Comparison of ENCODE assay signal across 8 cellular contexts in the genomic region with DNA sequence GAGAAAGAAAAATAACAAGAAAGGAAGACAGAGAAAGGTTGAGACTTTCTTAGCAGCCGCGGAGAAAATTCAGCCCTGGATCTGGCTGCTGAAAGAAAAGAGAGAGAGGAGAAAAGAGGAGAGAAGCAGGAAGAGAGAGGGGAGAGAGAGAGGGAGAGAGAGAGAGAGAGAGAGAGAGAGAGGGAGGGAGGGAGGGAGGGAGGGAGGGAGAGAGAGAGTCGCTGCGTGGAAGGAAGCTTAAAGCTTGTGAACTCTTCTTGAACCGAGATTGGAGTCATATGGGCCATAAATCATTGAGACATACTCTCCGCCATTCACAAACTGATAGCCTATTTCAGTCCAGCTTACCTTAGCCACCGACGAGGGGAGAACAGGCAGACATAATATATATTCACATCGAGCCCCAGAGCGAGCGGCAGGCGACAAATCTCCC. TPM values are rescaled to one million over a fixed set of nuclear protein-coding genes. Genes with fewer than 3 reads are reported as not detected.
DNase-seq lines count a peak whose midpoint lies in the region; ATAC-seq and TF ChIP-seq lines count a peak whose summit lies in the region.

No MANE protein-coding gene starts in this region.

- H3K9me3 Mint-ChIP-seq in activated naive CD4-positive, alpha-beta T cell treated with anti-CD3 and anti-CD28 coated beads, Interleukin-2, amount 50 U/mL, for 24 hours, result no peaks in the 10 kb centered on the region

- peak overlapping the region; percentile 66 for H3K27ac Mint-ChIP-seq in activated naive CD4-positive, alpha-beta T cell treated with anti-CD3 and anti-CD28 coated beads, Interleukin-2, amount 50 U/mL, for 24 hours

- 2% methylated on average over 12 of the region's 12 CpGs for WGBS in prostate gland

- no peaks in the 10 kb centered on the region for H3K36me3 ChIP-seq in prostate gland

- H3K4me1 ChIP-seq in prostate gland (replicated peaks), result no peaks in the 10 kb centered on the region

- peak overlapping the region; percentile 73 to 90 for H3K27ac ChIP-seq in prostate gland

- TF ChIP-seq POLR2A in prostate gland (IDR thresholded peaks at IDR 0.05), result no peak

- DNase-seq in activated naive CD4-positive, alpha-beta T cell treated with Interleukin-2 at 50 U/mL for 16 hours, result no peak
- DNase-seq in SHP77 treated with DMSO at 0.1 percent for 48 hours (lab: John Stamatoyannopoulos, UW) (peak; percentile 14), fibroblast of pulmonary artery (ENCODE audit: low read depth) (peak; percentile 86), prostate gland (ENCODE audit: low spot score) (peak; percentile 34), KG1 (lab: John Stamatoyannopoulos, UW) (no peak), cerebellar cortex (ENCODE audit: low spot score) (no peak)

- peak overlapping the region; percentile 89 for H3K4me3 Mint-ChIP-seq in activated naive CD4-positive, alpha-beta T cell treated with anti-CD3 and anti-CD28 coated beads, Interleukin-2, amount 50 U/mL, for 24 hours

- no peaks in the 10 kb centered on the region for H3K36me3 Mint-ChIP-seq in activated naive CD4-positive, alpha-beta T cell treated with anti-CD3 and anti-CD28 coated beads, Interleukin-2, amount 50 U/mL, for 24 hours

- H3K27me3 ChIP-seq in prostate gland (replicated peaks; ENCODE audit: insufficient read depth), result no peaks in the 10 kb centered on the region

- no peak for TF ChIP-seq CTCF in fibroblast of pulmonary artery (IDR thresholded peaks at IDR 0.05; ENCODE audit: low read length, missing control alignments)
- TF ChIP-seq CTCF in prostate gland (IDR thresholded peaks at IDR 0.05), result peak in 2 of 4 experiments; percentile 25 to 41

- no peak for ATAC-seq in HG03571 (IDR thresholded peaks at IDR 0.05; ENCODE audit: unreplicated experiment)

- H3K9me3 ChIP-seq in prostate gland, result no peaks in the 10 kb centered on the region

- peak overlapping the region; percentile 43 for H3K4me3 ChIP-seq in fibroblast of pulmonary artery (replicated peaks; ENCODE audit: low read depth, low read length)
- peak overlapping the region; percentile 32 to 41 for H3K4me3 ChIP-seq in prostate gland

- intact Hi-C loops in prostate gland (cut with DNase I), result no loop called here

- peaks cover 16% of the 10 kb centered on the region for H3K4me1 Mint-ChIP-seq in activated naive CD4-positive, alpha-beta T cell treated with anti-CD3 and anti-CD28 coated beads, Interleukin-2, amount 50 U/mL, for 24 hours

- H3K27me3 Mint-ChIP-seq in activated naive CD4-positive, alpha-beta T cell treated with anti-CD3 and anti-CD28 coated beads, Interleukin-2, amount 50 U/mL, for 24 hours, result peaks cover 1% of the 10 kb centered on the region

RNA-seq across cellular contexts. Expression of gene HOXB2, which starts 10.3 kb away (rescaled TPM):
- total RNA-seq in prostate gland, result 1 to 10 TPM; 4.1 to 9.5 TPM

RNA-seq across cellular contexts. Expression of gene HOXB4, which starts 23.0 kb away (rescaled TPM):
- total RNA-seq in prostate gland, result 1 to 10 TPM in 1 of 2 donors, under 1 TPM in 1; 0.41 to 1.1 TPM

RNA-seq across cellular contexts. Expression of gene HOXB1, which starts 24.4 kb away (rescaled TPM):
- total RNA-seq in prostate gland, result not detected

RNA-seq across cellular contexts. Expression of gene HOXB3, which starts 34.8 kb away (rescaled TPM):
- total RNA-seq in prostate gland, result 10 to 100 TPM in 1 of 2 donors, 1 to 10 TPM in 1; 7.8 to 11.4 TPM

RNA-seq across cellular contexts. Expression of gene HOXB5, which starts 38.4 kb away (rescaled TPM):
- 1 to 10 TPM in 1 of 2 donors, under 1 TPM in 1; 0.36 to 1.1 TPM for total RNA-seq in prostate gland

Comparison
In these comparisons a context has a peak if more than half of its experiments do, and no peak if none do; other contexts are left out.
1. DNase-seq: peak in SHP77 treated with DMSO at 0.1 percent for 48 hours (single experiment), fibroblast of pulmonary artery (single experiment) and prostate gland (single experiment); none in activated naive CD4-positive, alpha-beta T cell treated with Interleukin-2 at 50 U/mL for 16 hours (single experiment), KG1 (single experiment) and cerebellar cortex (single experiment).